Comparison of ENCODE assay signal across 9 cellular contexts in the genomic region with DNA sequence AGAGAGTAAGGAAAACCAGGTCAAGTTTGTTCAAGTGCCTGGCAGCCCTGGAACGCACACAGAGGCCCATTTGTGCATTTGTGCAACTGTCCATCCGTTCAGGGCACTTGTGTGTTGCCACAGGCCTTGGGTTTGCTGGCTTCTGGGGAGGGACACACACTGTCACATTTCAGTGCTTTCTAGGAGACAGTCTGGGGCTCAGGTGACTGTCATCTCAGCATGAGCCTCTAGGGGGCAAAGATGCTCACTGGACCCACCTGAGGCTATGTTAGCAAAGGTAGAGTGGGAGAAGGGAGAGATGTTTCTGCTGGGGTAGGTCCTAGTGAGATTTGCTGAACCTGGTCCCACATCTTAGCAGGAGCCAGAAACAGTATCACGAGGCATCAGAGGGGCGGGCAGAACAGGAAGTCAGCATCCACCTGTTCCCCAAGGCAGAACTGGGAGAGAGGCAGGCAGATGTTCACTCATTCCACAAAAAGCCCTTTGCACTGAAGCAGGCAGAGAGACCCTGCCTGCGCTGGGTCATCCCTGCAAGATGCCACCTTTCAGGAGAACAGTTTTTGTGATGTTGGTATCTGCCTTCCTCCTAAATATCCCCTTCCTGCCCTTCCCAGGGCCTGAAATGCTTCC. TPM values are rescaled to one million over a fixed set of nuclear protein-coding genes. Genes with fewer than 3 reads are reported as not detected.
DNase-seq lines count a peak whose midpoint lies in the region; ATAC-seq and TF ChIP-seq lines count a peak whose summit lies in the region.
"Had no signal": no experiment of that assay in that cellular context is flagged by ENCODE, and none has a peak within 500 bp of the region (broad histone marks: within the 10 kb centered on the region; RNA-seq: fewer than 3 reads in every experiment).

No MANE protein-coding gene starts in this region.

- peak overlapping the region in 1 of 11 experiments; percentile 34; a peak in 1 of 22 replicates for H3K27ac ChIP-seq in BLaER1 treated with 17β-estradiol and CSF1 and Interleukin-3, amounts not matched to agents 10 nM and 100 nM
- no peak overlapping the region for H3K27ac ChIP-seq in HEK293 (ENCODE audit: extremely low read depth, low read depth, low read length)

- POLR2A ChIA-PET in HEK293 (lab: Yijun Ruan, JAX): interaction anchor here (0.6 kb wide), 1 partner anchor 24 kb away, joined by 3 read pairs; no protein-coding TSS in a partner anchor

- H3K27me3 ChIP-seq in BLaER1 treated with 17β-estradiol and CSF1 and Interleukin-3, amounts not matched to agents 10 nM and 100 nM: no peaks in the 10 kb centered on the region
- no peaks in the 10 kb centered on the region for H3K27me3 ChIP-seq in MG63

- H3K4me1 ChIP-seq in BLaER1 treated with 17β-estradiol and CSF1 and Interleukin-3, amounts not matched to agents 10 nM and 100 nM: peaks cover 52 to 98% (median 94%) of the 10 kb centered on the region in 10 experiments
- peaks cover 3% of the 10 kb centered on the region for H3K4me1 ChIP-seq in HEK293 (ENCODE audit: control insufficient read depth, insufficient read depth, low read length)
- H3K4me1 ChIP-seq: HAP-1 had no signal

- peak overlapping the region; percentile 96 to 100 (median 98); a peak in 20 of 22 replicates for H3K4me2 ChIP-seq in BLaER1 treated with 17β-estradiol and CSF1 and Interleukin-3, amounts not matched to agents 10 nM and 100 nM

- peak; percentile 12 for DNase-seq in OCI-M1 (lab: John Stamatoyannopoulos, UW)
- peak; percentile 37 for DNase-seq in activated gamma-delta T cell treated with anti-CD3 and anti-CD28 coated beads, Interleukin-2, amount 50 U/mL, for 16 hours (ENCODE audit: low read depth)
- DNase-seq in left ventricle myocardium superior: no peak
- peak; percentile 58 for DNase-seq in stimulated activated CD4-positive, alpha-beta T cell treated with anti-CD3 and anti-CD28 coated beads, Interleukin-4, amount 100 ng/mL, for 24 hours
- DNase-seq in MG63: no peak
- DNase-seq in KG1 (lab: John Stamatoyannopoulos, UW): no peak

- peak overlapping the region in 3 of 11 experiments; percentile 5 to 80 (median 14); a peak in 1 of 22 replicates for H3K9ac ChIP-seq in BLaER1 treated with 17β-estradiol and CSF1 and Interleukin-3, amounts not matched to agents 10 nM and 100 nM

- intact Hi-C loops in left ventricle myocardium superior (cut with micrococcal nuclease): loop anchor here (10.0 kb wide), 1 partner anchor 55 kb away; no protein-coding TSS in a partner anchor

- CTCF ChIA-PET in HEK293 (lab: Yijun Ruan, JAX): interaction anchor here (0.7 to 1.6 kb wide), 9 partner anchors 10 to 304 kb away, joined by 3 to 5 read pairs (median 3); no protein-coding TSS in a partner anchor

- no peak overlapping the region for H3K4me3 ChIP-seq in BLaER1 treated with 17β-estradiol and CSF1 and Interleukin-3, amounts not matched to agents 10 nM and 100 nM
- H3K4me3 ChIP-seq in HEK293 (ENCODE audit: low read depth, low read length) (no peak overlapping the region), MG63 (no peak overlapping the region)
- H3K4me3 ChIP-seq: HAP-1 had no signal

- peaks cover 46 to 97% (median 91%) of the 10 kb centered on the region in 11 experiments; a peak in 21 of 22 replicates for H4K20me1 ChIP-seq in BLaER1 treated with 17β-estradiol and CSF1 and Interleukin-3, amounts not matched to agents 10 nM and 100 nM

- no peaks in the 10 kb centered on the region for H3K9me3 ChIP-seq in BLaER1 treated with 17β-estradiol and CSF1 and Interleukin-3, amounts not matched to agents 10 nM and 100 nM (replicated peaks in 1 of 11)
- no peaks in the 10 kb centered on the region for H3K9me3 ChIP-seq in HEK293 (ENCODE audit: control insufficient read depth, insufficient read depth, low read depth, low read length)
- H3K9me3 ChIP-seq in MG63: no peaks in the 10 kb centered on the region
- H3K9me3 ChIP-seq: HAP-1 had no signal

- 0 out of 2 replicates have a peak, but pooled peaks have one; percentile 42 for TF ChIP-seq CTCF in HEK293 (tag by site-specific recombination; IDR thresholded peaks at IDR 0.05)

- ATAC-seq in left ventricle myocardium superior: peak; percentile 37

- H3K36me3 ChIP-seq in BLaER1 treated with 17β-estradiol and CSF1 and Interleukin-3, amounts not matched to agents 10 nM and 100 nM: peaks cover 0 to 36% (median 16%) of the 10 kb centered on the region in 11 experiments; a peak in 15 of 22 replicates
- H3K36me3 ChIP-seq in HEK293 (ENCODE audit: control insufficient read depth in 2 of 2, insufficient read depth in 1 of 2, low read length in 2 of 2): peaks cover 0 to 40% of the 10 kb centered on the region in 2 experiments; a peak in 1 of 3 replicates
- H3K36me3 ChIP-seq in MG63: peaks cover 7% of the 10 kb centered on the region; the same call in 1 of the 2 replicates
- H3K36me3 ChIP-seq: HAP-1 had no signal

TF ChIP-seq in HEK293, 187 proteins besides CTCF, POLR2A, EP300 and RAD21:
- no peak for TF ChIP-seq SALL2 (tag by site-specific recombination; IDR thresholded peaks at IDR 0.05; ENCODE audit: borderline replicate concordance)
- TF ChIP-seq, protein P1, sequence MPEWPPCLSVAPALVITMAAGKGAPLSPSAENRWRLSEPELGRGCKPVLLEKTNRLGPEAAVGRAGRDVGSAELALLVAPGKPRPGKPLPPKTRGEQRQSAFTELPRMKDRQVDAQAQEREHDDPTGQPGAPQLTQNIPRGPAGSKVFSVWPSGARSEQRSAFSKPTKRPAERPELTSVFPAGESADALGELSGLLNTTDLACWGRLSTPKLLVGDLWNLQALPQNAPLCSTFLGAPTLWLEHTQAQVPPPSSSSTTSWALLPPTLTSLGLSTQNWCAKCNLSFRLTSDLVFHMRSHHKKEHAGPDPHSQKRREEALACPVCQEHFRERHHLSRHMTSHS (tag by site-specific recombination; IDR thresholded peaks at IDR 0.05): no peak
- TF ChIP-seq SCRT1 (tag by site-specific recombination; IDR thresholded peaks at IDR 0.05; ENCODE audit: borderline replicate concordance): peak; percentile 94
- peak; percentile 96 for TF ChIP-seq SCRT2 (tag by site-specific recombination; IDR thresholded peaks at IDR 0.05)
- TF ChIP-seq ZFP37 (tag by site-specific recombination; IDR thresholded peaks at IDR 0.05): no peak
- no peak for TF ChIP-seq HOXD13 (CRISPR knock-in tag; IDR thresholded peaks at IDR 0.05; ENCODE audit: borderline replicate concordance)
- TF ChIP-seq ZNF837 (tag by site-specific recombination; IDR thresholded peaks at IDR 0.05): no peak
- TF ChIP-seq, protein P2, sequence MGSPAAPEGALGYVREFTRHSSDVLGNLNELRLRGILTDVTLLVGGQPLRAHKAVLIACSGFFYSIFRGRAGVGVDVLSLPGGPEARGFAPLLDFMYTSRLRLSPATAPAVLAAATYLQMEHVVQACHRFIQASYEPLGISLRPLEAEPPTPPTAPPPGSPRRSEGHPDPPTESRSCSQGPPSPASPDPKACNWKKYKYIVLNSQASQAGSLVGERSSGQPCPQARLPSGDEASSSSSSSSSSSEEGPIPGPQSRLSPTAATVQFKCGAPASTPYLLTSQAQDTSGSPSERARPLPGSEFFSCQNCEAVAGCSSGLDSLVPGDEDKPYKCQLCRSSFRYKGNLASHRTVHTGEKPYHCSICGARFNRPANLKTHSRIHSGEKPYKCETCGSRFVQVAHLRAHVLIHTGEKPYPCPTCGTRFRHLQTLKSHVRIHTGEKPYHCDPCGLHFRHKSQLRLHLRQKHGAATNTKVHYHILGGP (tag by site-specific recombination; IDR thresholded peaks at IDR 0.05): 0 out of 2 replicates have a peak, but pooled peaks have one; percentile 18
- no peak for TF ChIP-seq ZBTB7A (tag by site-specific recombination; IDR thresholded peaks at IDR 0.05; ENCODE audit: low read depth)

RNA-seq across cellular contexts. Expression of a gene that starts 48.5 kb away (rescaled TPM):
- total RNA-seq in left ventricle myocardium superior: 30.1 TPM
- total RNA-seq in MG63 (2014; rRNA removed; shearing (Covaris generic); ENCODE audit: low replicate concordance): 2.9 and 7.1 TPM in 2 replicates

Comparison
In these comparisons a context has a peak if more than half of its experiments do, and no peak if none do; other contexts are left out.
1. DNase-seq: peak in OCI-M1 (single experiment), activated gamma-delta T cell treated with anti-CD3 and anti-CD28 coated beads, Interleukin-2, amount 50 U/mL, for 16 hours (single experiment) and stimulated activated CD4-positive, alpha-beta T cell treated with anti-CD3 and anti-CD28 coated beads, Interleukin-4, amount 100 ng/mL, for 24 hours (single experiment); none in left ventricle myocardium superior (single experiment), MG63 (single experiment) and KG1 (single experiment).